Comparison of ENCODE assay signal across 27 cellular contexts in the genomic region with DNA sequence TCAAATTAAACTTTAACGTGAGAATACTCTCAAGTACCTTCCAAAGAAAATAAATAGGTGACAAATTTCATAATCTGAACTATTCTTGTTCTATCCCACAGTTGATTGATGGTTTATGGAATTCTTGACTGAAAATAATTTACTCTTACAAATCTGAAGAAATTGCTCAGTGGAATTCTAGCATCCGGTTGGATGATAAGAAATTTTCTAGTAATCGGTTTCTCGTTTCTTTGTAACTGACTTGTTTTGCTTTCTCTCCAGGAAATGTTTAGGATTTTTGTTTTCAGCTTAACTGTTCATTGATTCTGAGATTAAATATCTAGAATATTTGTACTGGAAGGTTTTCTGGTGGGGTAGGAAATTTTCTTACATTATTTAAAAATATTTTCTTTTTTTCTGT.
DNase-seq lines count a peak whose midpoint lies in the region; ATAC-seq, FAIRE-seq and TF ChIP-seq lines count a peak whose summit lies in the region.
"Had no signal": no experiment of that assay in that cellular context is flagged by ENCODE, and none has a peak within 500 bp of the region (broad histone marks: within the 10 kb centered on the region; RNA-seq: fewer than 3 reads in every experiment).

No MANE protein-coding gene starts in this region.

- no peak overlapping the region for H3K4me3 ChIP-seq in choroid plexus epithelial cell (ENCODE audit: low read depth, low read length)
- no peak overlapping the region for H3K4me3 ChIP-seq in endothelial cell of umbilical vein (replicated peaks in 1 of 3; ENCODE audit: insufficient read depth in 1 of 3, low read depth in 1 of 3, low read length in 3 of 3)
- H3K4me3 ChIP-seq in MG63, result no peak overlapping the region
- H3K4me3 ChIP-seq: A549; BLaER1 treated with 17β-estradiol and CSF1 and Interleukin-3, amounts not matched to agents 10 nM and 100 nM; GM12878 had no signal

- no peaks in the 10 kb centered on the region for H3K27me3 ChIP-seq in endothelial cell of umbilical vein (ENCODE audit: control insufficient read depth in 2 of 2, insufficient read depth in 2 of 2, low read length in 2 of 2)
- no peaks in the 10 kb centered on the region for H3K27me3 ChIP-seq in MG63
- H3K27me3 ChIP-seq: BLaER1 treated with 17β-estradiol and CSF1 and Interleukin-3, amounts not matched to agents 10 nM and 100 nM had no signal

- H3K36me3 Mint-ChIP-seq in osteocyte (ENCODE audit: unreplicated experiment), result peaks cover 2% of the 10 kb centered on the region
- H3K36me3 Mint-ChIP-seq: CD8-positive, alpha-beta T cell had no signal

- H3K9me3 ChIP-seq in endothelial cell of umbilical vein (replicated peaks; ENCODE audit: control insufficient read depth, insufficient read depth, low read length), result no peaks in the 10 kb centered on the region
- peaks cover 17% of the 10 kb centered on the region for H3K9me3 ChIP-seq in MG63
- H3K9me3 ChIP-seq: A549 had no signal

- no peak for TF ChIP-seq CTCF in choroid plexus epithelial cell (conservative IDR thresholded peaks at IDR 0.05; ENCODE audit: low read depth, low read length)
- no peak for TF ChIP-seq CTCF in endothelial cell of umbilical vein (IDR thresholded peaks at IDR 0.05; ENCODE audit: extremely low read depth in 1 of 2, insufficient read depth in 1 of 2, low read depth in 1 of 2, low read length in 2 of 2)
- no peak for TF ChIP-seq CTCF in osteocyte (IDR thresholded peaks at IDR 0.05)

- H3K4me3 Mint-ChIP-seq in osteocyte (ENCODE audit: unreplicated experiment), result no peak overlapping the region
- H3K4me3 Mint-ChIP-seq: B cell; CD4-positive, alpha-beta T cell; CD8-positive, alpha-beta T cell had no signal

- no peaks in the 10 kb centered on the region for H3K79me2 ChIP-seq in endothelial cell of umbilical vein (ENCODE audit: control insufficient read depth, insufficient read depth, low read length)

- H3K27ac ChIP-seq in endothelial cell of umbilical vein (ENCODE audit: insufficient read depth, low read depth, low read length), result no peak overlapping the region
- H3K27ac ChIP-seq: 22Rv1; A549; BLaER1 treated with 17β-estradiol and CSF1 and Interleukin-3, amounts not matched to agents 10 nM and 100 nM; C4-2B had no signal

- BruUV-seq in endothelial cell of umbilical vein (replicated peaks; lab: Mats Ljungman, UMichigan), result no TSS peak

- POLR2A ChIA-PET in endothelial cell of umbilical vein (lab: Charles Lee), result no interaction called here

- no peak overlapping the region for H3K9ac ChIP-seq in endothelial cell of umbilical vein (replicated peaks; ENCODE audit: extremely low read depth, insufficient read depth, low read length)
- H3K9ac ChIP-seq: BLaER1 treated with 17β-estradiol and CSF1 and Interleukin-3, amounts not matched to agents 10 nM and 100 nM had no signal

- H3K27me3 Mint-ChIP-seq in osteocyte (ENCODE audit: unreplicated experiment), result no peaks in the 10 kb centered on the region
- H3K27me3 Mint-ChIP-seq: B cell; CD4-positive, alpha-beta T cell had no signal

- no peaks in the 10 kb centered on the region for H4K20me1 ChIP-seq in endothelial cell of umbilical vein (replicated peaks; ENCODE audit: control insufficient read depth, extremely low read depth, insufficient read depth, low read length)
- H4K20me1 ChIP-seq: BLaER1 treated with 17β-estradiol and CSF1 and Interleukin-3, amounts not matched to agents 10 nM and 100 nM had no signal

- no peaks in the 10 kb centered on the region for H3K4me1 ChIP-seq in endothelial cell of umbilical vein (ENCODE audit: control insufficient read depth, extremely low read depth, insufficient read depth, low read length)
- H3K4me1 ChIP-seq: A549; BLaER1 treated with 17β-estradiol and CSF1 and Interleukin-3, amounts not matched to agents 10 nM and 100 nM had no signal

- peak; percentile 51 for DNase-seq in HS-27A (ENCODE audit: low read depth)
- DNase-seq in choroid plexus epithelial cell (ENCODE audit: low read depth), result peak; percentile 16
- peak; percentile 6 for DNase-seq in endothelial cell of umbilical vein (ENCODE audit: low read depth, low spot score)
- no peak for DNase-seq in osteocyte (ENCODE audit: extremely low spot score, unreplicated experiment)
- DNase-seq in central memory CD4-positive, alpha-beta T cell, result no peak
- DNase-seq in MG63, result no peak
- no peak for DNase-seq in NCI-H2171 (lab: John Stamatoyannopoulos, UW)
- DNase-seq: AML-193; CD4-positive, alpha-beta T cell; CD8-positive, alpha-beta T cell; COR-L47; DMS 273 treated with DMSO at 0.1 percent for 48 hours; DMS153; DMS53; DMS79; DND-41; EL; GDM1 had no signal

- CTCF ChIA-PET in endothelial cell of umbilical vein (lab: Charles Lee), result no interaction called here

- no peaks in the 10 kb centered on the region for H3K9me1 ChIP-seq in endothelial cell of umbilical vein (replicated peaks; ENCODE audit: control insufficient read depth, extremely low read depth, insufficient read depth, low read length)

- TF ChIP-seq POLR2A in endothelial cell of umbilical vein (IDR thresholded peaks at IDR 0.05; ENCODE audit: low read depth, low read length), result no peak

- intact Hi-C loops in endothelial cell of umbilical vein (cut with micrococcal nuclease), result loop anchor here (5.0 kb wide), 1 partner anchor 78 kb away; no protein-coding TSS in a partner anchor

- H3K4me1 Mint-ChIP-seq in osteocyte (ENCODE audit: unreplicated experiment), result peaks cover 14% of the 10 kb centered on the region
- H3K4me1 Mint-ChIP-seq: B cell had no signal

- dilution Hi-C loops in endothelial cell of umbilical vein (cut with MboI; ENCODE audit: extremely low pct_ligation_motif_present, low sequenced_read_pairs), result no loop called here

- H3K27ac Mint-ChIP-seq in osteocyte (ENCODE audit: unreplicated experiment), result peak overlapping the region; percentile 41
- H3K27ac Mint-ChIP-seq: B cell; CD4-positive, alpha-beta T cell; CD8-positive, alpha-beta T cell had no signal

- ATAC-seq in HG02884 (IDR thresholded peaks at IDR 0.05; ENCODE audit: unreplicated experiment), result no peak
- ATAC-seq: A549; CD8-positive, alpha-beta T cell; GM12878 had no signal

- no peak overlapping the region for H2AFZ ChIP-seq in endothelial cell of umbilical vein (ENCODE audit: low read depth, low read length)

- no peak for FAIRE-seq in endothelial cell of umbilical vein (lab: Jason Lieb, UNC)
- FAIRE-seq: A549, GM12878, GM12892, GM18507 had no signal

- H3K36me3 ChIP-seq in endothelial cell of umbilical vein (ENCODE audit: control insufficient read depth in 2 of 2, extremely low read depth in 1 of 2, insufficient read depth in 2 of 2, low read length in 2 of 2) (no peaks in the 10 kb centered on the region), MG63 (no peaks in the 10 kb centered on the region)
- H3K36me3 ChIP-seq: BLaER1 treated with 17β-estradiol and CSF1 and Interleukin-3, amounts not matched to agents 10 nM and 100 nM had no signal

- H3K9me3 Mint-ChIP-seq in osteocyte (ENCODE audit: unreplicated experiment), result peaks cover 10% of the 10 kb centered on the region
- H3K9me3 Mint-ChIP-seq: CD8-positive, alpha-beta T cell had no signal

- H3K4me2 ChIP-seq in endothelial cell of umbilical vein (ENCODE audit: insufficient read depth, low read length), result no peak overlapping the region
- H3K4me2 ChIP-seq: A549; BLaER1 treated with 17β-estradiol and CSF1 and Interleukin-3, amounts not matched to agents 10 nM and 100 nM had no signal

TF ChIP-seq in endothelial cell of umbilical vein, 7 proteins besides CTCF, POLR2A, EP300 and RAD21:
- no peak for TF ChIP-seq JUN (IDR thresholded peaks at IDR 0.05; ENCODE audit: borderline replicate concordance, insufficient read depth, insufficient read length, low read depth)

Comparison
In these comparisons a context has a peak if more than half of its experiments do, and no peak if none do; other contexts are left out.
1. DNase-seq: peak in HS-27A (single experiment), choroid plexus epithelial cell (single experiment) and endothelial cell of umbilical vein (single experiment); none in osteocyte (single experiment), central memory CD4-positive, alpha-beta T cell (single experiment), MG63 (single experiment) and NCI-H2171 (single experiment).